Comparison of ENCODE assay signal across 9 cellular contexts in the genomic region with DNA sequence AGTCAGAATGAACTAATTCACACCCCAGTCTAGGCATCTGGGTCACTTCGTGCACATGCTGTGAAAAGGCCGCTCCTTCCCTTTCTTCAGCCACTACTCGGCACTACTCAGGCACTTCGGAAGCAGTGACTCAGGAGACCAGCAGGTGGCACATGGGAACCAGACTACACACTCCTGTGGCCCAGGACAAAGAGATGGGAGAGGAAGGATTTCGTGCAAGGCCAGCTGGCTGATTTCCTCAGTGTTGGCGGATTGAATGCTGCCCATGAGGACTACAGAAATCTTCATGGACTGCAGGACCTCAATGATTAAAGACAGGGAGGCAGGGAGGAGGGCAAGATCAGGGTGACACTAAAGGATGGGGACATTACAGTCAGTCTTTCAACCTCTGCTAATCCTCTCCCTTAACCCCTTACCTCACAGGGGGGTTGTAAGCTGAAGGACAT.
DNase-seq lines count a peak whose midpoint lies in the region; ATAC-seq and TF ChIP-seq lines count a peak whose summit lies in the region.
"Had no signal": no experiment of that assay in that cellular context is flagged by ENCODE, and none has a peak within 500 bp of the region (broad histone marks: within the 10 kb centered on the region; RNA-seq: fewer than 3 reads in every experiment).

No MANE protein-coding gene starts in this region.

- no peaks in the 10 kb centered on the region for H3K9me3 ChIP-seq in adrenal gland (replicated peaks in 1 of 3)
- no peaks in the 10 kb centered on the region for H3K9me3 ChIP-seq in heart right ventricle
- H3K9me3 ChIP-seq: BLaER1 treated with 17β-estradiol and CSF1 and Interleukin-3, amounts not matched to agents 10 nM and 100 nM had no signal

- peak; percentile 50 to 83 (median 76) for DNase-seq in NCI-H1417 (lab: John Stamatoyannopoulos, UW)
- no peak for DNase-seq in NCI-H1417 treated with DMSO at 0.1 percent for 48 hours (lab: John Stamatoyannopoulos, UW)
- peak; percentile 78 for DNase-seq in NCI-H1105 treated with DMSO at 0.1 percent for 48 hours (lab: John Stamatoyannopoulos, UW)
- DNase-seq in SKM-1 (lab: John Stamatoyannopoulos, UW; ENCODE audit: unreplicated experiment): peak; percentile 80
- peak; percentile 81 to 96 (median 89) for DNase-seq in adrenal gland
- peak; percentile 68 to 82 for DNase-seq in heart right ventricle
- peak; percentile 79 for DNase-seq in renal cortical epithelial cell (ENCODE audit: low read depth)

- H3K27ac ChIP-seq in adrenal gland (no peak overlapping the region), heart right ventricle (no peak overlapping the region)

- TF ChIP-seq CTCF in adrenal gland (IDR thresholded peaks at IDR 0.05) (peak; percentile 68 to 97 (median 90)), heart right ventricle (IDR thresholded peaks at IDR 0.05) (peak; percentile 55 to 84 (median 80))

- H3K4me1 ChIP-seq in adrenal gland (replicated peaks in 1 of 2) (no peaks in the 10 kb centered on the region), heart right ventricle (peaks cover 0 to 8% (median 0%) of the 10 kb centered on the region in 9 donors)

- H3K4me3 ChIP-seq in adrenal gland (no peak overlapping the region), heart right ventricle (no peak overlapping the region)
- H3K4me3 ChIP-seq: BLaER1 treated with 17β-estradiol and CSF1 and Interleukin-3, amounts not matched to agents 10 nM and 100 nM had no signal

- ATAC-seq in HG02678 (IDR thresholded peaks at IDR 0.05; ENCODE audit: unreplicated experiment): peak; percentile 65
- ATAC-seq in heart right ventricle: peak; percentile 89 to 98 (median 96)

- H3K27me3 ChIP-seq in adrenal gland: no peaks in the 10 kb centered on the region
- no peaks in the 10 kb centered on the region for H3K27me3 ChIP-seq in heart right ventricle
- H3K27me3 ChIP-seq: BLaER1 treated with 17β-estradiol and CSF1 and Interleukin-3, amounts not matched to agents 10 nM and 100 nM had no signal

- H3K36me3 ChIP-seq in adrenal gland (replicated peaks in 1 of 2) (no peaks in the 10 kb centered on the region), heart right ventricle (no peaks in the 10 kb centered on the region)
- H3K36me3 ChIP-seq: BLaER1 treated with 17β-estradiol and CSF1 and Interleukin-3, amounts not matched to agents 10 nM and 100 nM had no signal

- TF ChIP-seq POLR2A in adrenal gland (IDR thresholded peaks at IDR 0.05): no peak

- WGBS in adrenal gland, 4 donors: 3 to 6% (median 5%) methylated on average over 6 of the region's 6 CpGs
- 5 to 13% methylated on average over 6 of the region's 6 CpGs for WGBS in heart right ventricle, 2 donors

- intact Hi-C loops in adrenal gland (cut with DNase I): loop anchor here (5.0 to 10.0 kb wide), 4 partner anchors 93 to 942 kb away; no protein-coding TSS in a partner anchor
- intact Hi-C loops in heart right ventricle (cut with DNase I): loop anchor here (2.0 to 10.0 kb wide), 10 partner anchors 562 to 942 kb away; no protein-coding TSS in a partner anchor
